Comparison of ENCODE assay signal across 24 cellular contexts in genomic region chr6:108161724-108162282, GRCh38. TPM values are rescaled to one million over a fixed set of nuclear protein-coding genes. Genes with fewer than 3 reads are reported as not detected.
A peak's percentile ranks its signal among the peaks of the same experiment; 100 is the strongest.
DNase-seq lines count a peak whose midpoint lies in the region; ATAC-seq, FAIRE-seq and TF ChIP-seq lines count a peak whose summit lies in the region.
"Had no signal": no experiment of that assay in that cellular context is flagged by ENCODE, and none has a peak within 500 bp of the region (broad histone marks: within the 10 kb centered on the region; RNA-seq: fewer than 3 reads in every experiment).

No MANE protein-coding gene starts in this region.

- H3K27me3 ChIP-seq in GM23338 (ENCODE audit: insufficient read depth): peaks cover 100% of the 10 kb centered on the region
- peaks cover 53 to 63% of the 10 kb centered on the region in 2 experiments for H3K27me3 ChIP-seq in K562 (ENCODE audit: control insufficient read depth in 2 of 2, insufficient read depth in 2 of 2, low read length in 2 of 2)
- H3K27me3 ChIP-seq in trophoblast cell (ENCODE audit: insufficient read depth, low read length): peaks cover 90% of the 10 kb centered on the region

- POLR2A ChIA-PET in K562 (lab: Yijun Ruan, JAX): interaction anchor here (1.1 to 1.3 kb wide), 2 partner anchors 14 to 28 kb away, joined by 3 read pairs; no protein-coding TSS in a partner anchor

- no peak overlapping the region for H3K23ac ChIP-seq in trophoblast cell (ENCODE audit: low read length)

- no peaks in the 10 kb centered on the region for H3K9me2 ChIP-seq in GM23338 (ENCODE audit: insufficient read depth)

- H3K27me3 Mint-ChIP-seq in GM23338 (ENCODE audit: insufficient read depth, low read depth, poor library complexity): peaks cover 99% of the 10 kb centered on the region
- peaks cover 97% of the 10 kb centered on the region for H3K27me3 Mint-ChIP-seq in neural crest cell (ENCODE audit: low read depth)
- H3K27me3 Mint-ChIP-seq in activated T-cell treated with anti-CD3 and anti-CD28 coated beads, Interleukin-2, amount 50 U/mL, for 24 hours: peaks cover 94% of the 10 kb centered on the region

- TF ChIP-seq RAD21 in K562 (CRISPR knock-in tag; conservative IDR thresholded peaks at IDR 0.05 in 1 of 2, IDR thresholded peaks at IDR 0.05 in 1 of 2): no peak

- H3K36me3 ChIP-seq in GM23338 (ENCODE audit: insufficient read depth) (no peaks in the 10 kb centered on the region; the same call in 1 of the 2 replicates), K562 (ENCODE audit: control insufficient read depth, insufficient read depth, low read length) (no peaks in the 10 kb centered on the region), trophoblast cell (ENCODE audit: control insufficient read depth in 1 of 2, insufficient read depth in 2 of 2, low read length in 2 of 2) (no peaks in the 10 kb centered on the region)
- H3K36me3 ChIP-seq: BE2C; BLaER1 treated with 17β-estradiol and CSF1 and Interleukin-3, amounts not matched to agents 10 nM and 100 nM had no signal

- no peak overlapping the region for H2BK120ac ChIP-seq in trophoblast cell (ENCODE audit: insufficient read depth, low read length, poor library complexity)

- H2BK12ac ChIP-seq in trophoblast cell (ENCODE audit: low read length): no peak overlapping the region

- H3K4ac ChIP-seq in trophoblast cell (ENCODE audit: low read depth, low read length): no peak overlapping the region

- H2AK5ac ChIP-seq in trophoblast cell (ENCODE audit: low read length): no peak overlapping the region

- H3K9me1 ChIP-seq in K562 (ENCODE audit: control insufficient read depth, insufficient read depth, low read length): no peaks in the 10 kb centered on the region

- peaks cover 24% of the 10 kb centered on the region for H4K20me1 ChIP-seq in GM23338 (replicated peaks; ENCODE audit: insufficient read depth)
- no peaks in the 10 kb centered on the region for H4K20me1 ChIP-seq in K562 (replicated peaks; ENCODE audit: control insufficient read depth, insufficient read depth, low read length)

- H3K4me3 Mint-ChIP-seq in GM23338 (no peak overlapping the region), neural crest cell (peak overlapping the region; percentile 9)
- no peak overlapping the region for H3K4me3 Mint-ChIP-seq in activated T-cell treated with anti-CD3 and anti-CD28 coated beads, Interleukin-2, amount 50 U/mL, for 24 hours
- H3K4me3 Mint-ChIP-seq: CD4-positive, alpha-beta T cell had no signal

- peaks cover 43% of the 10 kb centered on the region for H3K4me1 Mint-ChIP-seq in GM23338
- H3K4me1 Mint-ChIP-seq in neural crest cell: peaks cover 28% of the 10 kb centered on the region
- H3K4me1 Mint-ChIP-seq in activated T-cell treated with anti-CD3 and anti-CD28 coated beads, Interleukin-2, amount 50 U/mL, for 24 hours (ENCODE audit: low read depth): peaks cover 36% of the 10 kb centered on the region

- no peak for ATAC-seq in GM23338
- no peak for ATAC-seq in K562
- no peak for ATAC-seq in GM21576 (IDR thresholded peaks at IDR 0.05; ENCODE audit: unreplicated experiment)
- ATAC-seq: A549 had no signal

- no peak for FAIRE-seq in K562 (lab: Jason Lieb, UNC)
- FAIRE-seq: A549, G401.6, GM12892 had no signal

- H3K27ac Mint-ChIP-seq in GM23338: no peak overlapping the region
- H3K27ac Mint-ChIP-seq in neural crest cell (ENCODE audit: unreplicated experiment): no peak overlapping the region
- no peak overlapping the region for H3K27ac Mint-ChIP-seq in activated T-cell treated with anti-CD3 and anti-CD28 coated beads, Interleukin-2, amount 50 U/mL, for 24 hours
- H3K27ac Mint-ChIP-seq: CD14-positive monocyte; CD4-positive, alpha-beta T cell had no signal

- H4K91ac ChIP-seq in trophoblast cell (ENCODE audit: low read depth, low read length): no peak overlapping the region

- no peak overlapping the region for H2AFZ ChIP-seq in GM23338
- no peak overlapping the region for H2AFZ ChIP-seq in K562 (ENCODE audit: low read depth, low read length)
- H2AFZ ChIP-seq in trophoblast cell (ENCODE audit: insufficient read depth, low read length, poor library complexity): no peak overlapping the region

- H3K36me3 Mint-ChIP-seq in GM23338 (ENCODE audit: low read depth): no peaks in the 10 kb centered on the region
- H3K36me3 Mint-ChIP-seq in neural crest cell (ENCODE audit: low read depth): no peaks in the 10 kb centered on the region
- H3K36me3 Mint-ChIP-seq in activated T-cell treated with anti-CD3 and anti-CD28 coated beads, Interleukin-2, amount 50 U/mL, for 24 hours (ENCODE audit: low read depth): no peaks in the 10 kb centered on the region

- H3K9me3 ChIP-seq in K562 (replicated peaks; ENCODE audit: control insufficient read depth, insufficient read depth, low read depth, low read length) (no peaks in the 10 kb centered on the region), trophoblast cell (ENCODE audit: insufficient read depth, low read depth, low read length) (peaks cover 4% of the 10 kb centered on the region)
- H3K9me3 ChIP-seq: A549, BE2C had no signal

- WGBS in K562 (ENCODE audit: insufficient coverage, low coverage, missing lambda C conversion rate): 0% methylated on average over 3 of the region's 3 CpGs
- no CpG with 5 or more reads among the region's 3 CpGs for WGBS in trophoblast cell (ENCODE audit: extremely low coverage, insufficient coverage, insufficient read length)

- no peak overlapping the region for H4K8ac ChIP-seq in trophoblast cell (ENCODE audit: low read depth, low read length)

- no peak overlapping the region for H3K9ac ChIP-seq in K562 (ENCODE audit: insufficient read depth in 1 of 2, low read depth in 2 of 2, low read length in 2 of 2)
- no peak overlapping the region for H3K9ac ChIP-seq in trophoblast cell (ENCODE audit: low read length)
- H3K9ac ChIP-seq: BLaER1 treated with 17β-estradiol and CSF1 and Interleukin-3, amounts not matched to agents 10 nM and 100 nM had no signal

- TF ChIP-seq EP300 in K562 (IDR thresholded peaks at IDR 0.05; ENCODE audit: low read length): no peak

- CTCF ChIA-PET in K562 (lab: Yijun Ruan, JAX; ENCODE audit: low intra/inter-chr PET ratio): no interaction called here

- no peak overlapping the region for H3K18ac ChIP-seq in trophoblast cell (ENCODE audit: low read length)

- H3K9me3 Mint-ChIP-seq in GM23338 (peaks cover 7% of the 10 kb centered on the region; the same call in 2 of the 3 replicates), neural crest cell (no peaks in the 10 kb centered on the region)
- H3K9me3 Mint-ChIP-seq in activated T-cell treated with anti-CD3 and anti-CD28 coated beads, Interleukin-2, amount 50 U/mL, for 24 hours: no peaks in the 10 kb centered on the region
- H3K9me3 Mint-ChIP-seq: CD4-positive, alpha-beta T cell had no signal

- H3K4me2 ChIP-seq in GM23338: no peak overlapping the region
- no peak overlapping the region for H3K4me2 ChIP-seq in K562 (ENCODE audit: insufficient read depth, low read length)
- H3K4me2 ChIP-seq in trophoblast cell (ENCODE audit: low read length): no peak overlapping the region
- H3K4me2 ChIP-seq: A549; BLaER1 treated with 17β-estradiol and CSF1 and Interleukin-3, amounts not matched to agents 10 nM and 100 nM had no signal

- in situ Hi-C loops in K562 (cut with MboI): no loop called here

- H3K14ac ChIP-seq in trophoblast cell (ENCODE audit: low read length): no peak overlapping the region

- H3K4me1 ChIP-seq in GM23338 (ENCODE audit: insufficient read depth) (peaks cover 62% of the 10 kb centered on the region), K562 (replicated peaks in 1 of 2; ENCODE audit: control insufficient read depth in 2 of 2, insufficient read depth in 2 of 2, low read length in 2 of 2) (peaks cover 0 to 30% of the 10 kb centered on the region in 2 experiments; a peak in 2 of 5 replicates), trophoblast cell (ENCODE audit: control insufficient read depth in 1 of 2, insufficient read depth in 2 of 2, low read length in 2 of 2) (peaks cover 21% of the 10 kb centered on the region in 2 experiments)
- H3K4me1 ChIP-seq: BE2C had no signal

- H3K4me3 ChIP-seq in GM23338 (no peak overlapping the region), K562 (no peak overlapping the region), trophoblast cell (ENCODE audit: low read depth, low read length) (peak overlapping the region; percentile 13)
- H3K4me3 ChIP-seq: A549; BLaER1 treated with 17β-estradiol and CSF1 and Interleukin-3, amounts not matched to agents 10 nM and 100 nM had no signal

- intact Hi-C loops in K562 (cut with micrococcal nuclease): no loop called here

- TF ChIP-seq CTCF in GM23338 (conservative IDR thresholded peaks at IDR 0.05; ENCODE audit: low read depth in 2 of 2) (no peak), K562 (IDR thresholded peaks at IDR 0.05 in 2 of 3, conservative IDR thresholded peaks at IDR 0.05 in 1 of 3; ENCODE audit: insufficient read depth in 2 of 3, low read depth in 1 of 3, low read length in 3 of 3) (no peak), neural crest cell (conservative IDR thresholded peaks at IDR 0.05) (no peak)

- no peak for TF ChIP-seq POLR2A in K562 (conservative IDR thresholded peaks at IDR 0.05)

- DNase-seq in GM23338 (ENCODE audit: low spot score) (no peak), K562 (ENCODE audit: extremely low read depth in 1 of 4, low spot score in 3 of 4) (no peak), neural crest cell (ENCODE audit: low read depth, low spot score) (no peak), trophoblast cell (no peak), DMS53 treated with DMSO at 0.1 percent for 48 hours (lab: John Stamatoyannopoulos, UW; ENCODE audit: unreplicated experiment) (no peak)
- no peak for DNase-seq in activated T-cell treated with anti-CD3 and anti-CD28 coated beads, Interleukin-2, amount 50 U/mL, for 24 hours
- DNase-seq: 8988T; ACHN; AML-193; BE2C; Calu3; CD4-positive, alpha-beta T cell; COR-L47; DMS53; DND-41; GOT3; HCEC 1CT had no signal

- H3K27ac ChIP-seq in GM23338 (ENCODE audit: low read depth) (no peak overlapping the region), K562 (ENCODE audit: extremely low read depth, low read depth, low read length) (no peak overlapping the region), trophoblast cell (ENCODE audit: low read depth, low read length) (no peak overlapping the region)
- H3K27ac ChIP-seq: A549; BLaER1 treated with 17β-estradiol and CSF1 and Interleukin-3, amounts not matched to agents 10 nM and 100 nM had no signal

- H3K79me2 ChIP-seq in GM23338 (replicated peaks; ENCODE audit: insufficient read depth) (no peaks in the 10 kb centered on the region), K562 (ENCODE audit: control insufficient read depth, insufficient read depth, low read length) (no peaks in the 10 kb centered on the region), trophoblast cell (ENCODE audit: control insufficient read depth, insufficient read depth, low read length, poor library complexity) (no peaks in the 10 kb centered on the region)

- BruUV-seq in K562 (replicated peaks; lab: Mats Ljungman, UMichigan): no TSS peak

- no peak overlapping the region for H4K12ac ChIP-seq in trophoblast cell (ENCODE audit: low read depth, low read length)

- H3F3A ChIP-seq in GM23338 (replicated peaks; ENCODE audit: low read depth): peaks cover 68% of the 10 kb centered on the region

- H2BK5ac ChIP-seq in trophoblast cell (ENCODE audit: low read depth, low read length, poor library complexity): no peak overlapping the region

- H3K79me1 ChIP-seq in trophoblast cell (ENCODE audit: low read length): no peaks in the 10 kb centered on the region

RNA-seq across cellular contexts. Expression of gene NR2E1, which starts 4.0 kb away (rescaled TPM):
- total RNA-seq in GM23338 (2014; rRNA removed; shearing (Covaris generic)): not detected in 2 replicates
- polyA plus RNA-seq in GM23338 (2016; fragmentation: Nextera tagmentation; extraction: Ambion mirVana) (not detected in 2 replicates), K562 (2011; rRNA removed) (not detected in 2 replicates), K562 (2014; fragmentation: Illumina TruSeq; extraction: Trizol) (not detected in 2 replicates), K562 (2014; fragmentation: Nextera tagmentation; extraction: Ambion mirVana) (not detected), K562 (2014; rRNA removed) (not detected in 2 replicates)
- total RNA-seq in K562 (2011; cell fraction: chromatin; rRNA removed; ENCODE audit: low replicate concordance): not detected in 2 replicates
- not detected in 2 replicates for total RNA-seq in K562 (2011; cell fraction: nucleolus; rRNA removed)
- not detected in 2 replicates for total RNA-seq in K562 (2011; cell fraction: nucleoplasm; rRNA removed)
- total RNA-seq in K562 (2014; rRNA removed) (not detected in 2 replicates), K562 (2014; rRNA removed; fragmentation: Illumina TruSeq; extraction: Trizol) (not detected in 2 replicates), K562 (2015; rRNA removed; fragmentation: Illumina TruSeq; extraction: Trizol) (not detected in 2 replicates), K562 (2021) (not detected in 2 replicates), neural crest cell (not detected in 2 replicates)
- polyA plus RNA-seq in K562 (2011; cell fraction: cytosol; rRNA removed): not detected in 2 replicates
- polyA plus RNA-seq in K562 (2011; cell fraction: nucleus; rRNA removed): not detected in 2 replicates
- not detected in 2 replicates for polyA plus RNA-seq in K562 (2012)
- not detected in 2 replicates for polyA minus RNA-seq in K562 (2011; rRNA and poly(A)+ RNA removed)
- polyA minus RNA-seq in K562 (2011; cell fraction: cytosol; rRNA and poly(A)+ RNA removed): not detected in 2 replicates
- polyA minus RNA-seq in K562 (2011; cell fraction: nucleus; rRNA and poly(A)+ RNA removed): not detected in 2 replicates
- polyA plus RNA-seq in trophoblast cell (2013): not detected in 2 replicates
- total RNA-seq: Calu3; CD4-positive, alpha-beta T cell; H7 had no signal
- polyA plus RNA-seq: CD14-positive monocyte had no signal
